34 cellular contexts compared by ENCODE assay signal in genomic region chr1:114296413-114296812, GRCh38.
"Had no signal": no experiment of that assay in that cellular context is flagged by ENCODE, and none has a peak within 500 bp of the region (broad histone marks: within the 10 kb centered on the region; RNA-seq: fewer than 3 reads in every experiment).

No MANE protein-coding gene starts in this region.

- H3K4me3 Mint-ChIP-seq: activated CD4-positive, alpha-beta memory T cell treated with anti-CD3 and anti-CD28 coated beads for 36 hours; activated CD4-positive, alpha-beta T cell treated with anti-CD3 and anti-CD28 coated beads for 36 hours; activated CD4-positive, alpha-beta T cell treated with anti-CD3 and anti-CD28 coated beads, Interleukin-2, amount 10 ng/mL, durations not matched to agents 24 days and 14 days; activated CD8-positive, alpha-beta memory T cell treated with anti-CD3 and anti-CD28 coated beads, Interleukin-2, amount 10 ng/mL, durations not matched to agents 7 days and 5 days; activated CD8-positive, alpha-beta T cell treated with anti-CD3 and anti-CD28 coated beads, Interleukin-2, amount 10 ng/mL, durations not matched to agents 7 days and 5 days; activated naive CD4-positive, alpha-beta T cell treated with anti-CD3 and anti-CD28 coated beads, Interleukin-2, amount 10 ng/mL, durations not matched to agents 7 days and 5 days; activated naive CD8-positive, alpha-beta T cell treated with anti-CD3 and anti-CD28 coated beads, Interleukin-2, amount 10 ng/mL, durations not matched to agents 7 days and 5 days; activated T-cell treated with anti-CD3 and anti-CD28 coated beads, Interleukin-2, amount 50 U/mL, for 72 hours; brain; dendritic cell treated with granulocyte-macrophage colony-stimulating factor and Interleukin-4, amounts not matched to agents 40 ng/mL and 50 ng/mL, for 4 days; endodermal cell; T-cell; T-helper 1 cell treated with Interleukin-12 subunit alpha and Interleukin-12 subunit beta and Interleukin-4 antibody, amounts not matched to agents 30 μg/mL and 1 μg/mL, for 36 hours; T-helper 2 cell treated with Interferon-gamma antibody and Interleukin-4, amounts not matched to agents 5 μg/mL and 100 μg/mL, for 36 hours had no signal

- H3K4me1 ChIP-seq: ascending aorta, breast epithelium, foreskin keratinocyte, gastrocnemius medialis, heart right ventricle had no signal

- DNase-seq: activated CD4-positive, alpha-beta memory T cell treated with anti-CD3 and anti-CD28 coated beads for 36 hours; activated CD4-positive, alpha-beta T cell treated with anti-CD3 and anti-CD28 coated beads for 36 hours; activated CD4-positive, alpha-beta T cell treated with anti-CD3 and anti-CD28 coated beads, Interleukin-2, amount 10 ng/mL, durations not matched to agents 24 days and 14 days; activated CD4-positive, CD25-positive, alpha-beta regulatory T cell; activated CD4-positive, CD25-positive, alpha-beta regulatory T cell treated with anti-CD3 and anti-CD28 coated beads, Interleukin-2, amount 50 U/mL, for 72 hours; activated CD8-positive, alpha-beta memory T cell treated with anti-CD3 and anti-CD28 coated beads, Interleukin-2, amount 10 ng/mL, durations not matched to agents 7 days and 5 days; activated CD8-positive, alpha-beta memory T cell treated with anti-CD3 and anti-CD28 coated beads, Interleukin-2, amount 50 U/mL, for 4 hours; activated CD8-positive, alpha-beta T cell treated with anti-CD3 and anti-CD28 coated beads, Interleukin-2, amount 10 ng/mL, durations not matched to agents 7 days and 5 days; activated gamma-delta T cell; activated naive CD4-positive, alpha-beta T cell; activated naive CD4-positive, alpha-beta T cell treated with anti-CD3 and anti-CD28 coated beads, Interleukin-2, amount 10 ng/mL, durations not matched to agents 7 days and 5 days; activated naive CD8-positive, alpha-beta T cell treated with anti-CD3 and anti-CD28 coated beads, Interleukin-2, amount 10 ng/mL, durations not matched to agents 7 days and 5 days; activated T-cell treated with anti-CD3 and anti-CD28 coated beads, Interleukin-2, amount 50 U/mL, for 1 hour; activated T-cell treated with anti-CD3 and anti-CD28 coated beads, Interleukin-2, amount 50 U/mL, for 72 hours; central memory CD4-positive, alpha-beta T cell; dorsolateral prefrontal cortex; effector memory CD4-positive, alpha-beta T cell; endodermal cell; foreskin keratinocyte; gastrocnemius medialis; heart right ventricle; T-cell; T1000; WERI-Rb-1 had no signal

- H3K27me3 ChIP-seq: ascending aorta, breast epithelium, cardiac muscle cell, dorsolateral prefrontal cortex, gastrocnemius medialis had no signal

- H3K36me3 Mint-ChIP-seq: activated CD4-positive, alpha-beta memory T cell treated with anti-CD3 and anti-CD28 coated beads for 36 hours; activated CD8-positive, alpha-beta memory T cell treated with anti-CD3 and anti-CD28 coated beads, Interleukin-2, amount 10 ng/mL, durations not matched to agents 7 days and 5 days; activated naive CD4-positive, alpha-beta T cell treated with anti-CD3 and anti-CD28 coated beads, Interleukin-2, amount 10 ng/mL, durations not matched to agents 7 days and 5 days; activated naive CD4-positive, alpha-beta T cell treated with anti-CD3 and anti-CD28 coated beads, Interleukin-2, amount 50 U/mL, for 72 hours; activated naive CD8-positive, alpha-beta T cell treated with anti-CD3 and anti-CD28 coated beads, Interleukin-2, amount 10 ng/mL, durations not matched to agents 7 days and 5 days; brain; T-cell had no signal

- H3K9me3 Mint-ChIP-seq: activated CD4-positive, alpha-beta memory T cell treated with anti-CD3 and anti-CD28 coated beads for 36 hours; activated CD4-positive, alpha-beta T cell treated with anti-CD3 and anti-CD28 coated beads, Interleukin-2, amount 10 ng/mL, durations not matched to agents 24 days and 14 days; activated naive CD4-positive, alpha-beta T cell treated with anti-CD3 and anti-CD28 coated beads, Interleukin-2, amount 10 ng/mL, durations not matched to agents 7 days and 5 days; activated naive CD4-positive, alpha-beta T cell treated with anti-CD3 and anti-CD28 coated beads, Interleukin-2, amount 50 U/mL, for 72 hours; activated naive CD8-positive, alpha-beta T cell treated with anti-CD3 and anti-CD28 coated beads, Interleukin-2, amount 10 ng/mL, durations not matched to agents 7 days and 5 days; activated T-cell treated with anti-CD3 and anti-CD28 coated beads, Interleukin-2, amount 50 U/mL, for 72 hours; dendritic cell treated with granulocyte-macrophage colony-stimulating factor and Interleukin-4, amounts not matched to agents 40 ng/mL and 50 ng/mL, for 4 days; T-cell; T-helper 1 cell treated with Interleukin-12 subunit alpha and Interleukin-12 subunit beta and Interleukin-4 antibody, amounts not matched to agents 30 μg/mL and 1 μg/mL, for 36 hours; T-helper 2 cell treated with Interferon-gamma antibody and Interleukin-4, amounts not matched to agents 5 μg/mL and 100 μg/mL, for 36 hours had no signal

- H3K36me3 ChIP-seq: ascending aorta, breast epithelium, cardiac muscle cell, gastrocnemius medialis, heart right ventricle, WERI-Rb-1 had no signal

- H3K27ac ChIP-seq: ascending aorta, breast epithelium, cardiac muscle cell, coronary artery, dorsolateral prefrontal cortex, foreskin keratinocyte, gastrocnemius medialis, heart right ventricle, WERI-Rb-1 had no signal

- ATAC-seq: activated CD4-positive, alpha-beta T cell treated with anti-CD3 and anti-CD28 coated beads for 36 hours; activated CD8-positive, alpha-beta memory T cell treated with anti-CD3 and anti-CD28 coated beads, Interleukin-2, amount 10 ng/mL, durations not matched to agents 7 days and 5 days; activated CD8-positive, alpha-beta T cell treated with anti-CD3 and anti-CD28 coated beads, Interleukin-2, amount 10 ng/mL, durations not matched to agents 7 days and 5 days; activated naive CD4-positive, alpha-beta T cell treated with anti-CD3 and anti-CD28 coated beads, Interleukin-2, amount 50 U/mL, for 72 hours; activated T-cell treated with anti-CD3 and anti-CD28 coated beads, Interleukin-2, amount 50 U/mL, for 72 hours; esophagus mucosa; foreskin keratinocyte; gastrocnemius medialis; heart right ventricle; T-cell had no signal

- H3K27me3 Mint-ChIP-seq: activated CD4-positive, alpha-beta memory T cell treated with anti-CD3 and anti-CD28 coated beads for 36 hours; activated CD4-positive, alpha-beta T cell treated with anti-CD3 and anti-CD28 coated beads for 36 hours; T-cell had no signal

- H3K27ac Mint-ChIP-seq: activated CD4-positive, alpha-beta memory T cell treated with anti-CD3 and anti-CD28 coated beads for 36 hours; activated CD4-positive, alpha-beta T cell treated with anti-CD3 and anti-CD28 coated beads for 36 hours; activated CD4-positive, alpha-beta T cell treated with anti-CD3 and anti-CD28 coated beads, Interleukin-2, amount 10 ng/mL, durations not matched to agents 24 days and 14 days; activated CD8-positive, alpha-beta memory T cell treated with anti-CD3 and anti-CD28 coated beads, Interleukin-2, amount 10 ng/mL, durations not matched to agents 7 days and 5 days; activated CD8-positive, alpha-beta T cell treated with anti-CD3 and anti-CD28 coated beads, Interleukin-2, amount 10 ng/mL, durations not matched to agents 7 days and 5 days; activated naive CD4-positive, alpha-beta T cell treated with anti-CD3 and anti-CD28 coated beads, Interleukin-2, amount 10 ng/mL, durations not matched to agents 7 days and 5 days; activated naive CD4-positive, alpha-beta T cell treated with anti-CD3 and anti-CD28 coated beads, Interleukin-2, amount 50 U/mL, for 72 hours; activated naive CD8-positive, alpha-beta T cell treated with anti-CD3 and anti-CD28 coated beads, Interleukin-2, amount 10 ng/mL, durations not matched to agents 7 days and 5 days; brain; dendritic cell treated with granulocyte-macrophage colony-stimulating factor and Interleukin-4, amounts not matched to agents 40 ng/mL and 50 ng/mL, for 4 days; endodermal cell; T-cell; T-helper 1 cell treated with Interleukin-12 subunit alpha and Interleukin-12 subunit beta and Interleukin-4 antibody, amounts not matched to agents 30 μg/mL and 1 μg/mL, for 36 hours; T-helper 2 cell treated with Interferon-gamma antibody and Interleukin-4, amounts not matched to agents 5 μg/mL and 100 μg/mL, for 36 hours had no signal

- H3K4me3 ChIP-seq: ascending aorta, breast epithelium, cardiac muscle cell, coronary artery, dorsolateral prefrontal cortex, gastrocnemius medialis, heart right ventricle had no signal

- H3K4me1 Mint-ChIP-seq: activated CD4-positive, alpha-beta T cell treated with anti-CD3 and anti-CD28 coated beads for 36 hours had no signal

- H3K9me3 ChIP-seq: ascending aorta, breast epithelium, gastrocnemius medialis, heart right ventricle had no signal
